In the genomic region with DNA sequence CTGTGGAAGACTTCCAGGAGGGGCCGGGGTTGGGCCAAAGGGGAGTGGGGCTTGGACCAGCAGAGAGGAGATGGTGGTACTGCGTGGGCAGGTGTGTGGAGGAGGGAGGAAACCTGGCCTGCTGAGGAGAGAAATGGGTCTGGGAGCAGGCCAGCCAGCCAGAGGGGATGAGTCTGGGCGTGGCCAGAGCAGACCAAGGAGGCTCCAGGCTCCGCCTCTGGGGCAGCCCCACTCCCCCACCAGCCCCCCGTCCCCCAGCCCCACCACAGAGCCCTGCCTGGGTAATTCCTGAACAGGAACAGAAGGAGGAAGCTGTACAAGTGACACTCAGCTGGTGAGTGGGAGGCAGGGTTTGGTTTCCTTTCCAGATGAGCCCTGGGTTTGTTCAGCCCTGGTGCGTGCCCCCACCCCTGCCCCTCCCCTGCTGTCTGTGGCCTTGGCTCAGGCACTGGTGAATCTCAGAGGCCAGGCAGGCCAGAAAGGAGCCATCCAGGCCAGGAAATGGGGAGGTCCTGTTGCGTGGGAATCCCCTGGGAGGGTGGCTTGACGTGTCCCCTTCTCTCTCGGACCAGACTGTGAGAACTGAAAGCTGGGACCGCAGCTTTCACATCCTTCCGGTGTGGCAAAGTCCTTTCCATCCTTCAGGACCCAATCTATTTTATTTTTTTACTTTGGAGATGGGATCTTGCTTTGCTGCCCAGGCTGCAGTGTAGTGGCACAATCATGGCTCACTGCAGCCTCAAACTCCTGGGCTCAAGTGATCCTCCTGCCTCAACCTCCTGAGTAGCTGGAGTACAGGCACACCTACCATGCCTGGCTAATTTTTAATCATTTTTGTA, we compare ENCODE assay signal across 8 cellular contexts. TPM values are rescaled to one million over a fixed set of nuclear protein-coding genes. Genes with fewer than 3 reads are reported as not detected.
DNase-seq lines count a peak whose midpoint lies in the region; ATAC-seq and TF ChIP-seq lines count a peak whose summit lies in the region.

No MANE protein-coding gene starts in this region.

- no peaks in the 10 kb centered on the region for H3K9me3 Mint-ChIP-seq in chondrocyte (ENCODE audit: low read depth)
- H3K9me3 Mint-ChIP-seq in naive thymus-derived CD4-positive, alpha-beta T cell, result no peaks in the 10 kb centered on the region

- intact Hi-C loops in Right ventricle myocardium inferior (cut with DNase I), result loop anchor here (5.0 kb wide), 1 partner anchor 49 kb away; the partner anchor contains the start of gene MANBAL
- intact Hi-C loops in naive thymus-derived CD4-positive, alpha-beta T cell (cut with micrococcal nuclease), result no loop called here

- H3K4me1 ChIP-seq in right atrium auricular region (peaks cover 0 to 27% of the 10 kb centered on the region in 2 donors), upper lobe of left lung (peaks cover 8 to 23% (median 21%) of the 10 kb centered on the region in 4 donors)
- no peaks in the 10 kb centered on the region for H3K4me1 ChIP-seq in naive thymus-derived CD4-positive, alpha-beta T cell (ENCODE audit: control insufficient read depth in 2 of 2, insufficient read depth in 2 of 2, low read length in 2 of 2)

- TF ChIP-seq POLR2A in upper lobe of left lung (IDR thresholded peaks at IDR 0.05), result no peak

- 34 to 38% methylated on average over 10 to 11 of the region's 11 CpGs for WGBS in upper lobe of left lung, 2 donors

- no peaks in the 10 kb centered on the region for H3K36me3 Mint-ChIP-seq in chondrocyte (ENCODE audit: low read depth)
- no peaks in the 10 kb centered on the region for H3K36me3 Mint-ChIP-seq in naive thymus-derived CD4-positive, alpha-beta T cell

- H3K9me3 ChIP-seq in right atrium auricular region, result no peaks in the 10 kb centered on the region
- H3K9me3 ChIP-seq in naive thymus-derived CD4-positive, alpha-beta T cell (ENCODE audit: control insufficient read depth in 2 of 3, low read length in 3 of 3), result no peaks in the 10 kb centered on the region
- H3K9me3 ChIP-seq in upper lobe of left lung, result no peaks in the 10 kb centered on the region

- DNase-seq in Right ventricle myocardium inferior (ENCODE audit: missing footprints) (no peak), right atrium auricular region (ENCODE audit: low spot score) (no peak), RPMI7951 (ENCODE audit: low read depth) (peak; percentile 64), chondrocyte (ENCODE audit: low spot score) (peak; percentile 38), upper lobe of left lung (peak; percentile 65 to 78), NCI-H774 (lab: John Stamatoyannopoulos, UW) (no peak)
- peak in 1 of 9 donors; percentile 41 for DNase-seq in naive thymus-derived CD4-positive, alpha-beta T cell

- CTCF ChIA-PET in naive thymus-derived CD4-positive, alpha-beta T cell (lab: Charles Lee), result no interaction called here

- no peak for TF ChIP-seq CTCF in right atrium auricular region (IDR thresholded peaks at IDR 0.05)
- TF ChIP-seq CTCF in chondrocyte (IDR thresholded peaks at IDR 0.05), result no peak
- no peak for TF ChIP-seq CTCF in upper lobe of left lung (IDR thresholded peaks at IDR 0.05)

- H3K4me1 Mint-ChIP-seq in chondrocyte (ENCODE audit: low read depth), result peaks cover 13% of the 10 kb centered on the region
- H3K4me1 Mint-ChIP-seq in naive thymus-derived CD4-positive, alpha-beta T cell, result peaks cover 8 to 27% (median 19%) of the 10 kb centered on the region in 7 donors

- H3K4me3 ChIP-seq in right atrium auricular region (peak overlapping the region in 1 of 2 donors; percentile 29), upper lobe of left lung (no peak overlapping the region)
- no peak overlapping the region for H3K4me3 ChIP-seq in naive thymus-derived CD4-positive, alpha-beta T cell (ENCODE audit: low read length)

- H3K27me3 ChIP-seq in right atrium auricular region (no peaks in the 10 kb centered on the region), upper lobe of left lung (no peaks in the 10 kb centered on the region)
- H3K27me3 ChIP-seq in naive thymus-derived CD4-positive, alpha-beta T cell (ENCODE audit: control insufficient read depth in 2 of 2, insufficient read depth in 2 of 2, low read length in 2 of 2), result no peaks in the 10 kb centered on the region

- H3K36me3 ChIP-seq in right atrium auricular region, result no peaks in the 10 kb centered on the region
- no peaks in the 10 kb centered on the region for H3K36me3 ChIP-seq in naive thymus-derived CD4-positive, alpha-beta T cell (ENCODE audit: control insufficient read depth in 2 of 3, insufficient read depth in 3 of 3, low read length in 3 of 3)
- no peaks in the 10 kb centered on the region for H3K36me3 ChIP-seq in upper lobe of left lung

- ATAC-seq in Right ventricle myocardium inferior, result peak; percentile 69
- ATAC-seq in HG02943 (IDR thresholded peaks at IDR 0.05; ENCODE audit: low read depth, unreplicated experiment), result peak; percentile 65
- peak; percentile 80 for ATAC-seq in naive thymus-derived CD4-positive, alpha-beta T cell
- ATAC-seq in upper lobe of left lung (ENCODE audit: low FRiP score in 2 of 2), result peak; percentile 67 to 84

- H3K4me3 Mint-ChIP-seq in chondrocyte (ENCODE audit: unreplicated experiment), result no peak overlapping the region
- H3K4me3 Mint-ChIP-seq in naive thymus-derived CD4-positive, alpha-beta T cell, result peak overlapping the region in 9 of 10 donors; percentile 1 to 81 (median 46)

- H3K27me3 Mint-ChIP-seq in chondrocyte (ENCODE audit: low read depth), result no peaks in the 10 kb centered on the region
- no peaks in the 10 kb centered on the region for H3K27me3 Mint-ChIP-seq in naive thymus-derived CD4-positive, alpha-beta T cell

- TF ChIP-seq EP300 in upper lobe of left lung (IDR thresholded peaks at IDR 0.05), result no peak

- H3K27ac ChIP-seq in right atrium auricular region (peak overlapping the region in 1 of 2 donors; percentile 31), upper lobe of left lung (peak overlapping the region; percentile 53 to 64 (median 59))
- peak overlapping the region; percentile 12 for H3K27ac ChIP-seq in naive thymus-derived CD4-positive, alpha-beta T cell (ENCODE audit: low read depth, low read length)

- peak overlapping the region; percentile 79 for H3K27ac Mint-ChIP-seq in chondrocyte (ENCODE audit: unreplicated experiment)
- H3K27ac Mint-ChIP-seq in naive thymus-derived CD4-positive, alpha-beta T cell, result peak overlapping the region in 7 of 9 donors; percentile 4 to 88 (median 49)

- POLR2A ChIA-PET in naive thymus-derived CD4-positive, alpha-beta T cell (lab: Charles Lee), result no interaction called here

RNA-seq across cellular contexts. Expression of gene SRC, which starts 9.4 kb away (rescaled TPM):
- total RNA-seq in Right ventricle myocardium inferior, result 6.0 TPM
- total RNA-seq in right atrium auricular region, result 10 to 100 TPM in 1 of 2 donors, 1 to 10 TPM in 1; 6.9 to 14.3 TPM
- 10.5 and 11.3 TPM in 2 replicates for total RNA-seq in RPMI7951 (2014; rRNA removed; shearing (Covaris generic))
- total RNA-seq in chondrocyte, result 16.0 to 25.7 TPM (median 25.1 TPM) in 3 replicates
- total RNA-seq in naive thymus-derived CD4-positive, alpha-beta T cell, result 10 to 100 TPM in 1 of 5 experiments, 1 to 10 TPM in 4; 2.8 to 26.6 (median 4.4) TPM
- under 1 TPM; 0.63 to 0.82 TPM for polyA plus RNA-seq in naive thymus-derived CD4-positive, alpha-beta T cell
- total RNA-seq in upper lobe of left lung, result 100 to 1,000 TPM in 1 of 6 donors, 10 to 100 TPM in 5; 31.1 to 115 (median 66.8) TPM

RNA-seq across cellular contexts. Expression of gene MANBAL, which starts 47.1 kb away (rescaled TPM):
- total RNA-seq in Right ventricle myocardium inferior (20.7 TPM), right atrium auricular region (10 to 100 TPM; 13.1 to 17.8 TPM), chondrocyte (30.9 to 34.1 TPM (median 32.5 TPM) in 3 replicates), upper lobe of left lung (10 to 100 TPM; 11.5 to 38.6 (median 29.8) TPM)
- 28.1 and 28.9 TPM in 2 replicates for total RNA-seq in RPMI7951 (2014; rRNA removed; shearing (Covaris generic))
- 10 to 100 TPM in 3 of 5 experiments, 1 to 10 TPM in 2; 4.2 to 12.3 (median 11.5) TPM for total RNA-seq in naive thymus-derived CD4-positive, alpha-beta T cell
- 10 to 100 TPM; 21.2 to 28.4 TPM for polyA plus RNA-seq in naive thymus-derived CD4-positive, alpha-beta T cell

Comparison
In these comparisons a context has a peak if more than half of its experiments do, and no peak if none do; other contexts are left out.
1. DNase-seq: peak in RPMI7951 (single experiment), chondrocyte (single experiment) and upper lobe of left lung (2 of 2); none in Right ventricle myocardium inferior (single experiment), right atrium auricular region (single experiment) and NCI-H774 (single experiment).
2. Peak in every context shown above with its lines, with median percentiles within 50 percentile points of each other: ATAC-seq.